20 cellular contexts compared by ENCODE assay signal in genomic region chr7:21949522-21949921, GRCh38. TPM values are rescaled to one million over a fixed set of nuclear protein-coding genes. Genes with fewer than 3 reads are reported as not detected.
DNase-seq lines count a peak whose midpoint lies in the region; ATAC-seq, FAIRE-seq and TF ChIP-seq lines count a peak whose summit lies in the region.
"Had no signal": no experiment of that assay in that cellular context is flagged by ENCODE, and none has a peak within 500 bp of the region (broad histone marks: within the 10 kb centered on the region; RNA-seq: fewer than 3 reads in every experiment).

No MANE protein-coding gene starts in this region.

- H3K36me3 ChIP-seq in HEK293 (ENCODE audit: control insufficient read depth in 2 of 2, insufficient read depth in 1 of 2, low read length in 2 of 2): no peaks in the 10 kb centered on the region
- no peaks in the 10 kb centered on the region for H3K36me3 ChIP-seq in K562 (ENCODE audit: control insufficient read depth, insufficient read depth, low read length)
- H3K36me3 ChIP-seq in neuronal stem cell (replicated peaks in 1 of 2; ENCODE audit: control insufficient read depth in 2 of 2, insufficient read depth in 2 of 2, low read length in 2 of 2): no peaks in the 10 kb centered on the region
- H3K36me3 ChIP-seq in Caco-2 (ENCODE audit: control insufficient read depth, insufficient read depth, low read length): no peaks in the 10 kb centered on the region
- H3K36me3 ChIP-seq in SJCRH30: no peaks in the 10 kb centered on the region

- peak overlapping the region; percentile 80 for H3K27ac Mint-ChIP-seq in nephron progenitor cell
- no peak overlapping the region for H3K27ac Mint-ChIP-seq in Caco-2 (ENCODE audit: unreplicated experiment)
- H3K27ac Mint-ChIP-seq: HFFc6 had no signal

- WGBS in K562 (ENCODE audit: insufficient coverage, low coverage, missing lambda C conversion rate): 3% methylated on average over 5 of the region's 5 CpGs
- no CpG with 5 or more reads among the region's 5 CpGs for WGBS in neuronal stem cell (ENCODE audit: extremely low coverage in 2 of 2, insufficient read length in 2 of 2, insufficient replicate concordance in 1 of 2), 2 donors

- H2BK12ac ChIP-seq in neuronal stem cell (ENCODE audit: low read length): no peak overlapping the region

- H3K36me3 Mint-ChIP-seq in nephron progenitor cell (ENCODE audit: low read depth) (no peaks in the 10 kb centered on the region), Caco-2 (ENCODE audit: insufficient read depth, unreplicated experiment) (no peaks in the 10 kb centered on the region)

- no peak overlapping the region for H3K4ac ChIP-seq in neuronal stem cell (ENCODE audit: low read length)

- no peak for ATAC-seq in K562
- ATAC-seq: A549 had no signal

- DNase-seq in K562 (ENCODE audit: extremely low read depth in 1 of 4, low spot score in 3 of 4) (no peak), nephron progenitor cell (no peak), neuronal stem cell (ENCODE audit: low spot score) (no peak), Caco-2 (no peak), NCI-H146 treated with DMSO at 0.1 percent for 48 hours (lab: John Stamatoyannopoulos, UW; ENCODE audit: unreplicated experiment) (no peak), SJCRH30 (no peak)
- DNase-seq: 8988T; C1 segment of cervical spinal cord; CD4-positive, alpha-beta memory T cell; COR-L47; DMS153; DND-41; GM23248; H7; HCEC 1CT; HFFc6 had no signal

- TF ChIP-seq EP300 in K562 (IDR thresholded peaks at IDR 0.05; ENCODE audit: low read length): no peak

- peaks cover 9% of the 10 kb centered on the region for H3K27me3 Mint-ChIP-seq in nephron progenitor cell (ENCODE audit: low read depth, poor library complexity)
- peaks cover 13% of the 10 kb centered on the region for H3K27me3 Mint-ChIP-seq in Caco-2 (ENCODE audit: insufficient read depth, unreplicated experiment)

- H3K9ac ChIP-seq in K562 (ENCODE audit: insufficient read depth in 1 of 2, low read depth in 2 of 2, low read length in 2 of 2): no peak overlapping the region
- H3K9ac ChIP-seq in neuronal stem cell (ENCODE audit: low read depth, low read length, poor library complexity): no peak overlapping the region
- H3K9ac ChIP-seq: GM23248 had no signal

- H3K23ac ChIP-seq in neuronal stem cell (ENCODE audit: low read depth, low read length, poor library complexity): no peak overlapping the region

- POLR2A ChIA-PET in HEK293 (lab: Yijun Ruan, JAX) (no interaction called here), K562 (lab: Yijun Ruan, JAX) (interaction anchor here (0.5 to 1.3 kb wide), 3 partner anchors 13 to 339 kb away, joined by 3 read pairs; no protein-coding TSS in a partner anchor), Caco-2 (lab: Charles Lee) (no interaction called here)

- H4K20me1 ChIP-seq in K562 (replicated peaks; ENCODE audit: control insufficient read depth, insufficient read depth, low read length): no peaks in the 10 kb centered on the region

- no TSS peak for BruUV-seq in K562 (replicated peaks; lab: Mats Ljungman, UMichigan)
- no TSS peak for BruUV-seq in Caco-2 (replicated peaks; lab: Mats Ljungman, UMichigan)

- H3K4me3 Mint-ChIP-seq in nephron progenitor cell: peak overlapping the region; percentile 35
- H3K4me3 Mint-ChIP-seq in Caco-2 (ENCODE audit: unreplicated experiment): no peak overlapping the region
- H3K4me3 Mint-ChIP-seq: CD4-positive, alpha-beta memory T cell; HFFc6 had no signal

- H2BK5ac ChIP-seq in neuronal stem cell (ENCODE audit: low read length): no peak overlapping the region

- TF ChIP-seq CTCF in HEK293 (tag by site-specific recombination; IDR thresholded peaks at IDR 0.05) (no peak), K562 (IDR thresholded peaks at IDR 0.05 in 2 of 3, conservative IDR thresholded peaks at IDR 0.05 in 1 of 3; ENCODE audit: insufficient read depth in 2 of 3, low read depth in 1 of 3, low read length in 3 of 3) (no peak), nephron progenitor cell (IDR thresholded peaks at IDR 0.05) (no peak), Caco-2 (IDR thresholded peaks at IDR 0.05; ENCODE audit: insufficient read depth in 1 of 2, low read depth in 1 of 2, low read length in 1 of 2, severe bottlenecking in 1 of 2, unreplicated experiment in 1 of 2) (no peak)

- H4K8ac ChIP-seq in neuronal stem cell (ENCODE audit: low read depth, low read length): no peak overlapping the region

- no peak overlapping the region for H2AFZ ChIP-seq in K562 (ENCODE audit: low read depth, low read length)
- H2AFZ ChIP-seq in neuronal stem cell (ENCODE audit: low read length): peak overlapping the region; percentile 79
- H2AFZ ChIP-seq: GM23248 had no signal

- H3K79me1 ChIP-seq in neuronal stem cell (ENCODE audit: low read depth, low read length): no peaks in the 10 kb centered on the region

- peaks cover 55% of the 10 kb centered on the region for H3K4me1 Mint-ChIP-seq in nephron progenitor cell
- peaks cover 12% of the 10 kb centered on the region for H3K4me1 Mint-ChIP-seq in Caco-2 (ENCODE audit: low read depth, unreplicated experiment)

- in situ Hi-C loops in K562 (cut with MboI): no loop called here

- no peaks in the 10 kb centered on the region for H3K9me1 ChIP-seq in K562 (ENCODE audit: control insufficient read depth, insufficient read depth, low read length)

- no peak overlapping the region for H2AK5ac ChIP-seq in neuronal stem cell (ENCODE audit: low read depth, low read length)

- H3K27ac ChIP-seq in HEK293 (ENCODE audit: extremely low read depth, low read depth, low read length) (no peak overlapping the region), K562 (ENCODE audit: extremely low read depth, low read depth, low read length) (no peak overlapping the region), neuronal stem cell (replicated peaks; ENCODE audit: low read length) (no peak overlapping the region), SJCRH30 (no peak overlapping the region)
- H3K27ac ChIP-seq: A549, GM23248 had no signal

- no peak for TF ChIP-seq RAD21 in K562 (CRISPR knock-in tag; conservative IDR thresholded peaks at IDR 0.05 in 1 of 2, IDR thresholded peaks at IDR 0.05 in 1 of 2)

- H3K4me2 ChIP-seq in K562 (ENCODE audit: insufficient read depth, low read length): peak overlapping the region; percentile 32; the same call in 1 of the 2 replicates
- H3K4me2 ChIP-seq in neuronal stem cell (ENCODE audit: insufficient read depth, low read length, poor library complexity, severe bottlenecking): no peak overlapping the region
- H3K4me2 ChIP-seq: A549 had no signal

- H3K14ac ChIP-seq in neuronal stem cell (ENCODE audit: low read length): no peak overlapping the region

- H3K27me3 ChIP-seq in K562 (ENCODE audit: control insufficient read depth in 2 of 2, insufficient read depth in 2 of 2, low read length in 2 of 2): peaks cover 4 to 15% of the 10 kb centered on the region in 2 experiments
- peaks cover 0 to 21% (median 0%) of the 10 kb centered on the region in 3 experiments for H3K27me3 ChIP-seq in neuronal stem cell (ENCODE audit: control insufficient read depth in 3 of 3, insufficient read depth in 3 of 3, low read depth in 1 of 3, low read length in 3 of 3)
- no peaks in the 10 kb centered on the region for H3K27me3 ChIP-seq in Caco-2 (replicated peaks; ENCODE audit: control insufficient read depth, insufficient read depth, low read length)
- H3K27me3 ChIP-seq in SJCRH30: no peaks in the 10 kb centered on the region

- intact Hi-C loops in K562 (cut with micrococcal nuclease) (no loop called here), Caco-2 (cut with micrococcal nuclease; ENCODE audit: unreplicated experiment) (no loop called here)

- H3K9me3 Mint-ChIP-seq in nephron progenitor cell (no peaks in the 10 kb centered on the region), Caco-2 (ENCODE audit: unreplicated experiment) (no peaks in the 10 kb centered on the region)
- H3K9me3 Mint-ChIP-seq: CD4-positive, alpha-beta memory T cell; HFFc6 had no signal

- H3K4me1 ChIP-seq in HEK293 (ENCODE audit: control insufficient read depth, insufficient read depth, low read length) (peaks cover 25% of the 10 kb centered on the region), K562 (replicated peaks in 1 of 2; ENCODE audit: control insufficient read depth in 2 of 2, insufficient read depth in 2 of 2, low read length in 2 of 2) (peaks cover 6 to 14% of the 10 kb centered on the region in 2 experiments; a peak in 4 of 5 replicates), neuronal stem cell (ENCODE audit: control insufficient read depth in 2 of 2, insufficient read depth in 1 of 2, low read depth in 1 of 2, low read length in 2 of 2) (peaks cover 8% of the 10 kb centered on the region in 2 donors), Caco-2 (0 out of 2 replicates have a peak, but pooled peaks cover 3% of the 10 kb centered on the region), SJCRH30 (peaks cover 10% of the 10 kb centered on the region)

- no peaks in the 10 kb centered on the region for H3K9me3 ChIP-seq in HEK293 (ENCODE audit: control insufficient read depth, insufficient read depth, low read depth, low read length)
- H3K9me3 ChIP-seq in K562 (replicated peaks; ENCODE audit: control insufficient read depth, insufficient read depth, low read depth, low read length): no peaks in the 10 kb centered on the region
- no peaks in the 10 kb centered on the region for H3K9me3 ChIP-seq in neuronal stem cell (replicated peaks in 1 of 2; ENCODE audit: control insufficient read depth in 2 of 2, insufficient read depth in 1 of 2, low read depth in 1 of 2, low read length in 2 of 2)
- H3K9me3 ChIP-seq in Caco-2: no peaks in the 10 kb centered on the region
- no peaks in the 10 kb centered on the region for H3K9me3 ChIP-seq in SJCRH30 (replicated peaks)
- H3K9me3 ChIP-seq: A549 had no signal

- H2BK15ac ChIP-seq in neuronal stem cell (ENCODE audit: low read length): no peak overlapping the region

- no peak overlapping the region for H4K91ac ChIP-seq in neuronal stem cell (ENCODE audit: low read depth, low read length, poor library complexity)

- TF ChIP-seq POLR2A in K562 (conservative IDR thresholded peaks at IDR 0.05): no peak

- no peak overlapping the region for H2BK120ac ChIP-seq in neuronal stem cell (ENCODE audit: low read depth, low read length)

- FAIRE-seq in K562 (lab: Jason Lieb, UNC): no peak
- FAIRE-seq: A549, G401.6, H1 had no signal

- H3K4me3 ChIP-seq in HEK293 (ENCODE audit: low read depth, low read length) (no peak overlapping the region), K562 (no peak overlapping the region), neuronal stem cell (ENCODE audit: low read length in 2 of 2) (no peak overlapping the region), Caco-2 (ENCODE audit: low read depth, low read length) (no peak overlapping the region), SJCRH30 (no peak overlapping the region)
- H3K4me3 ChIP-seq: A549, GM23248 had no signal

- no peak overlapping the region for H3K18ac ChIP-seq in neuronal stem cell (ENCODE audit: low read length)

- CTCF ChIA-PET in HEK293 (lab: Yijun Ruan, JAX): interaction anchor here (0.9 to 1.1 kb wide), 2 partner anchors 51 to 1172 kb away, joined by 3 to 7 read pairs; no protein-coding TSS in a partner anchor
- CTCF ChIA-PET in K562 (lab: Yijun Ruan, JAX; ENCODE audit: low intra/inter-chr PET ratio): no interaction called here
- CTCF ChIA-PET in Caco-2 (lab: Charles Lee): no interaction called here

- H3K79me2 ChIP-seq in K562 (ENCODE audit: control insufficient read depth, insufficient read depth, low read length): no peaks in the 10 kb centered on the region

RNA-seq across cellular contexts. Expression of gene CDCA7L, which starts 3.8 kb away (rescaled TPM):
- total RNA-seq in K562 (2011; cell fraction: chromatin; rRNA removed; ENCODE audit: low replicate concordance): 10.8 and 10.9 TPM in 2 replicates
- 8.0 and 8.4 TPM in 2 replicates for total RNA-seq in K562 (2011; cell fraction: nucleolus; rRNA removed)
- 7.2 and 13.0 TPM in 2 replicates for total RNA-seq in K562 (2011; cell fraction: nucleoplasm; rRNA removed)
- total RNA-seq in K562 (2014; rRNA removed) (2.6 and 3.0 TPM in 2 replicates), K562 (2014; rRNA removed; fragmentation: Illumina TruSeq; extraction: Trizol) (4.3 and 4.9 TPM in 2 replicates), K562 (2015; rRNA removed; fragmentation: Illumina TruSeq; extraction: Trizol) (3.5 and 4.5 TPM in 2 replicates), K562 (2021) (3.1 and 3.8 TPM in 2 replicates), Caco-2 (2022) (15.2 and 19.1 TPM in 2 replicates)
- polyA plus RNA-seq in K562 (2011; rRNA removed) (17.6 and 32.4 TPM in 2 replicates), K562 (2014; fragmentation: Illumina TruSeq; extraction: Trizol) (3.7 and 5.2 TPM in 2 replicates), K562 (2014; fragmentation: Nextera tagmentation; extraction: Ambion mirVana) (1 to 10 TPM; 1.9 to 2.1 TPM), K562 (2014; rRNA removed) (2.3 and 4.3 TPM in 2 replicates)
- polyA plus RNA-seq in K562 (2011; cell fraction: cytosol; rRNA removed): 13.1 and 15.3 TPM in 2 replicates
- polyA plus RNA-seq in K562 (2011; cell fraction: nucleus; rRNA removed): 20.1 and 29.2 TPM in 2 replicates
- 1.00 and 1.7 TPM in 2 replicates for polyA plus RNA-seq in K562 (2012)
- 24.0 and 39.4 TPM in 2 replicates for polyA minus RNA-seq in K562 (2011; rRNA and poly(A)+ RNA removed)
- 14.4 and 16.5 TPM in 2 replicates for polyA minus RNA-seq in K562 (2011; cell fraction: cytosol; rRNA and poly(A)+ RNA removed)
- 11.7 and 16.0 TPM in 2 replicates for polyA minus RNA-seq in K562 (2011; cell fraction: nucleus; rRNA and poly(A)+ RNA removed)
- polyA plus RNA-seq in neuronal stem cell (2013, experiment 1 of 2): 32.0 TPM
- 28.4 TPM for polyA plus RNA-seq in neuronal stem cell (2013, experiment 2 of 2)
- 107 and 114 TPM in 2 replicates for total RNA-seq in SJCRH30 (2014; rRNA removed; shearing (Covaris generic))
